ENCODE assay signal across 8 cellular contexts in the genomic region with DNA sequence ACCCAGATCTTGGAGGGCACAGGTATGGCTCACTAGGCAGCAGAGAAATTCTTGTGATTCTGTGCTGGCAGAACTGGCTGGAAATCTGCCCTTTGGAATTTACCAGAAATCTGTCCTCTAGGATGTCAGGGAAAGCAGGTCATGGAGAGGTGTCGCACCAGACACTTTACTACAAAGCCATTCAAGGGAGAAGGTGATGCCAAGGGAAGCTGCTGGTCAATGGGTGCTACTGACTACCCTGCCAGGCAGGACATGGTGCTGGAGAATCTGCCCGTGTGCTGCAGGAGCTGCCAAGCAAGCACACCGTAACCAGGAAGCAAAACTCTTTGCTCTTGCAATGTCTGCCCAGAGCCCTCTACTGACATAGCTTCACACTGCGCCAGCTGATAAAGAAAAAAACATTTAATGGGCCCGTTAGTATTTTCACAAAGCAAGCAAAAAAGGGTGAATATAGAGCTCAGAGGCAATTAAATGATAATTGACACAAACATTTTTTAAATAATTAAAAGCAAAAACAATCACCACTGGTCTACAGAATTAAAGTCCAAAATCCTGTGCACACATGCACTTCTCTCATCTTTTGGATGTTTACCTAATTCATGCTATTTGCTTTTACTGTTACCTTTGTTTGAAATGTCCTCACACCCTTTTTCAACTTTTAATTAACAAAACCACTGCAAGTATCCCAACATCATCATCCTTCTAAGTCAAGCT. TPM values are rescaled to one million over a fixed set of nuclear protein-coding genes. Genes with fewer than 3 reads are reported as not detected.
DNase-seq lines count a peak whose midpoint lies in the region; ATAC-seq and TF ChIP-seq lines count a peak whose summit lies in the region.

No MANE protein-coding gene starts in this region.

- H4K91ac ChIP-seq in mesenchymal stem cell (ENCODE audit: low read length) = peak overlapping the region; percentile 25

- no peak overlapping the region for H2BK5ac ChIP-seq in mesenchymal stem cell (ENCODE audit: low read depth, low read length, poor library complexity, severe bottlenecking)

- no peak overlapping the region for H3K14ac ChIP-seq in mesenchymal stem cell (ENCODE audit: low read length in 2 of 2)

- WGBS in mesenchymal stem cell = 31% methylated on average over 3 of the region's 5 CpGs
- WGBS in sigmoid colon, 2 donors = 9 to 33% methylated on average over 5 of the region's 5 CpGs

- no peak overlapping the region for H2BK15ac ChIP-seq in mesenchymal stem cell (ENCODE audit: low read depth, poor library complexity, severe bottlenecking)

- H3K4me3 ChIP-seq in brain microvascular endothelial cell (ENCODE audit: low read depth, low read length) (peak overlapping the region; percentile 17), mesenchymal stem cell (ENCODE audit: insufficient read depth in 1 of 2, low read depth in 1 of 2, low read length in 2 of 2) (peak overlapping the region in 1 of 2 experiments; percentile 49), sigmoid colon (no peak overlapping the region)

- DNase-seq in Caki2 (ENCODE audit: low read depth) = peak; percentile 67
- DNase-seq in NCI-H82 (lab: John Stamatoyannopoulos, UW) = peak; percentile 75
- DNase-seq in brain microvascular endothelial cell = peak; percentile 36
- DNase-seq in mesenchymal stem cell = peak; percentile 41
- DNase-seq in sigmoid colon = no peak
- no peak for DNase-seq in putamen (ENCODE audit: low spot score)

- in situ Hi-C loops in Caki2 (cut with HindIII; ENCODE audit: low pct_unique_long_range_greater_than_20kb, low sequenced_read_pairs) (no loop called here), brain microvascular endothelial cell (cut with HindIII; ENCODE audit: low pct_ligation_motif_present, low sequenced_read_pairs) (no loop called here)

- no peak overlapping the region for H3K23ac ChIP-seq in mesenchymal stem cell (ENCODE audit: low read length in 2 of 2)

- H2BK12ac ChIP-seq in mesenchymal stem cell (ENCODE audit: low read length in 2 of 2) = no peak overlapping the region

- H3K4ac ChIP-seq in mesenchymal stem cell (ENCODE audit: low read depth in 1 of 2, low read length in 2 of 2) = no peak overlapping the region

- H3K27me3 ChIP-seq in brain microvascular endothelial cell (replicated peaks) (no peaks in the 10 kb centered on the region), mesenchymal stem cell (ENCODE audit: control insufficient read depth in 1 of 2, insufficient read depth in 1 of 2, low read length in 2 of 2) (peaks cover 0 to 13% of the 10 kb centered on the region in 2 experiments), sigmoid colon (peaks cover 0 to 9% (median 0%) of the 10 kb centered on the region in 3 donors)

- H3K4me1 ChIP-seq in mesenchymal stem cell (ENCODE audit: control insufficient read depth, insufficient read depth, low read depth, low read length) (peaks cover 3% of the 10 kb centered on the region), sigmoid colon (no peaks in the 10 kb centered on the region)

- TF ChIP-seq EP300 in sigmoid colon (IDR thresholded peaks at IDR 0.05) = no peak

- peak; percentile 78 for TF ChIP-seq CTCF in brain microvascular endothelial cell (IDR thresholded peaks at IDR 0.05; ENCODE audit: low read depth, low read length, missing control alignments)
- TF ChIP-seq CTCF in sigmoid colon (IDR thresholded peaks at IDR 0.05) = no peak

- no peaks in the 10 kb centered on the region for H3K9me3 ChIP-seq in mesenchymal stem cell (ENCODE audit: control insufficient read depth, low read length)
- H3K9me3 ChIP-seq in sigmoid colon = no peaks in the 10 kb centered on the region

- TF ChIP-seq POLR2A in sigmoid colon (IDR thresholded peaks at IDR 0.05) = no peak

- H3K27ac ChIP-seq in brain microvascular endothelial cell (no peak overlapping the region), mesenchymal stem cell (ENCODE audit: low read length, poor library complexity, severe bottlenecking) (peak overlapping the region; percentile 33), sigmoid colon (no peak overlapping the region)

- H2AFZ ChIP-seq in mesenchymal stem cell (ENCODE audit: low read depth, low read length) = peak overlapping the region; percentile 99

- no peaks in the 10 kb centered on the region for H3K79me1 ChIP-seq in mesenchymal stem cell (replicated peaks; ENCODE audit: low read length, poor library complexity, severe bottlenecking)

- H3K9ac ChIP-seq in mesenchymal stem cell (ENCODE audit: low read length) = peak overlapping the region; percentile 56

- peak overlapping the region; percentile 87 for H4K8ac ChIP-seq in mesenchymal stem cell (ENCODE audit: low read length)

- no peak overlapping the region for H2BK120ac ChIP-seq in mesenchymal stem cell (ENCODE audit: low read depth, low read length)

- peak overlapping the region in 1 of 2 experiments; percentile 55 for H3K18ac ChIP-seq in mesenchymal stem cell (ENCODE audit: low read depth in 1 of 2, low read length in 2 of 2)

- no peak overlapping the region for H2AK5ac ChIP-seq in mesenchymal stem cell (ENCODE audit: low read length, severe bottlenecking)

- intact Hi-C loops in sigmoid colon (cut with DNase I) = no loop called here

- peak; percentile 83 for ATAC-seq in GM18870 (IDR thresholded peaks at IDR 0.05; ENCODE audit: unreplicated experiment)
- ATAC-seq in HG03432 (IDR thresholded peaks at IDR 0.05; ENCODE audit: unreplicated experiment) = peak; percentile 76

- H3K4me2 ChIP-seq in mesenchymal stem cell (ENCODE audit: low read length, poor library complexity, severe bottlenecking) = peak overlapping the region; percentile 33

- H3K36me3 ChIP-seq in brain microvascular endothelial cell (replicated peaks) (no peaks in the 10 kb centered on the region), mesenchymal stem cell (ENCODE audit: control insufficient read depth in 1 of 2, insufficient read depth in 2 of 2, low read depth in 1 of 2, low read length in 2 of 2) (no peaks in the 10 kb centered on the region), sigmoid colon (no peaks in the 10 kb centered on the region)

RNA-seq across cellular contexts. Expression of a gene that starts 7.2 kb away (rescaled TPM):
- 19.7 and 23.6 TPM in 2 replicates for total RNA-seq in Caki2 (2014; rRNA removed; shearing (Covaris generic); ENCODE audit: low replicate concordance)
- polyA plus RNA-seq in mesenchymal stem cell (2013, experiment 1 of 2) = 12.1 TPM
- polyA plus RNA-seq in mesenchymal stem cell (2013, experiment 2 of 2) = 12.8 TPM
- total RNA-seq in sigmoid colon = 10 to 100 TPM; 21.9 to 32.7 (median 26.2) TPM
- 10 to 100 TPM; 10.2 to 13.4 (median 12.2) TPM for polyA plus RNA-seq in sigmoid colon

Comparison
In these comparisons a context has a peak if more than half of its experiments do, and no peak if none do; other contexts are left out.
1. DNase-seq: peak in Caki2 (single experiment), NCI-H82 (single experiment), brain microvascular endothelial cell (single experiment) and mesenchymal stem cell (single experiment); none in sigmoid colon (single experiment) and putamen (single experiment).